Comparison of ENCODE assay signal across 1 cellular context in genomic region chr4:44725861-44726820, GRCh38.
TF ChIP-seq lines count a peak whose summit lies in the region.

Gene GNPDA2 (minus strand): TSS chr4:44726556. CDS start chr4:44722207, 4,349 bp downstream.

TF ChIP-seq in K562, 482 proteins besides CTCF, POLR2A, EP300 and RAD21 (continued from another document and continues in another):
- TF ChIP-seq, protein P1, sequence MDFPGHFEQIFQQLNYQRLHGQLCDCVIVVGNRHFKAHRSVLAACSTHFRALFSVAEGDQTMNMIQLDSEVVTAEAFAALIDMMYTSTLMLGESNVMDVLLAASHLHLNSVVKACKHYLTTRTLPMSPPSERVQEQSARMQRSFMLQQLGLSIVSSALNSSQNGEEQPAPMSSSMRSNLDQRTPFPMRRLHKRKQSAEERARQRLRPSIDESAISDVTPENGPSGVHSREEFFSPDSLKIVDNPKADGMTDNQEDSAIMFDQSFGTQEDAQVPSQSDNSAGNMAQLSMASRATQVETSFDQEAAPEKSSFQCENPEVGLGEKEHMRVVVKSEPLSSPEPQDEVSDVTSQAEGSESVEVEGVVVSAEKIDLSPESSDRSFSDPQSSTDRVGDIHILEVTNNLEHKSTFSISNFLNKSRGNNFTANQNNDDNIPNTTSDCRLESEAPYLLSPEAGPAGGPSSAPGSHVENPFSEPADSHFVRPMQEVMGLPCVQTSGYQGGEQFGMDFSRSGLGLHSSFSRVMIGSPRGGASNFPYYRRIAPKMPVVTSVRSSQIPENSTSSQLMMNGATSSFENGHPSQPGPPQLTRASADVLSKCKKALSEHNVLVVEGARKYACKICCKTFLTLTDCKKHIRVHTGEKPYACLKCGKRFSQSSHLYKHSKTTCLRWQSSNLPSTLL (IDR thresholded peaks at IDR 0.05) = no peak
- no peak for TF ChIP-seq NCOA2 (IDR thresholded peaks at IDR 0.05; ENCODE audit: partially characterized antibody in 2 of 2)
- no peak for TF ChIP-seq BCL6 (CRISPR knock-in tag; IDR thresholded peaks at IDR 0.05)
- TF ChIP-seq ZNF384 (IDR thresholded peaks at IDR 0.05; ENCODE audit: low read depth, low read length) = no peak
- TF ChIP-seq FOSL1 (tag; conservative IDR thresholded peaks at IDR 0.05) = no peak
- no peak for TF ChIP-seq ZNF184 (CRISPR knock-in tag; IDR thresholded peaks at IDR 0.05)
- no peak for TF ChIP-seq ZZZ3 (IDR thresholded peaks at IDR 0.05)
- TF ChIP-seq COPS2 (conservative IDR thresholded peaks at IDR 0.05) = no peak
- TF ChIP-seq FUS (optimal IDR thresholded peaks at IDR 0.05; ENCODE audit: low read depth, low read length) = no peak
- TF ChIP-seq IFI16 (CRISPR knock-in tag; IDR thresholded peaks at IDR 0.05) = no peak
- no peak for TF ChIP-seq ZNF282 (CRISPR knock-in tag; IDR thresholded peaks at IDR 0.05)
- no peak for TF ChIP-seq PPARD (CRISPR knock-in tag; IDR thresholded peaks at IDR 0.05)
- TF ChIP-seq NR2C1 (IDR thresholded peaks at IDR 0.05) = peak; percentile 59
- TF ChIP-seq NR2C1 (tag; IDR thresholded peaks at IDR 0.05) = peak; percentile 83
- TF ChIP-seq CEBPG (CRISPR knock-in tag; IDR thresholded peaks at IDR 0.05) = no peak
- 0 out of 4 replicates have a peak, but pooled peaks of 1 of the 2 experiments have one; percentile 1 for TF ChIP-seq CEBPG (tag; conservative IDR thresholded peaks at IDR 0.05 in 1 of 2, IDR thresholded peaks at IDR 0.05 in 1 of 2)
- TF ChIP-seq CBFA2T3 (IDR thresholded peaks at IDR 0.05) = no peak
- no peak; a peak in 1 of 4 replicates for TF ChIP-seq TRIM24 (IDR thresholded peaks at IDR 0.05)
- TF ChIP-seq JUN (IDR thresholded peaks at IDR 0.05; ENCODE audit: borderline replicate concordance, low read depth, low read length) = no peak
- TF ChIP-seq JUN (CRISPR knock-in tag; IDR thresholded peaks at IDR 0.05; ENCODE audit: borderline replicate concordance) = no peak
- no peak for TF ChIP-seq PHTF2 (CRISPR knock-in tag; IDR thresholded peaks at IDR 0.05)
- TF ChIP-seq SRSF1 (IDR thresholded peaks at IDR 0.05; ENCODE audit: low read depth, low read length) = no peak
- no peak for TF ChIP-seq RBM14 (IDR thresholded peaks at IDR 0.05; ENCODE audit: borderline replicate concordance, insufficient read depth, low read depth, low read length)
- TF ChIP-seq ETS2 (tag; IDR thresholded peaks at IDR 0.05; ENCODE audit: borderline replicate concordance, poor library complexity, severe bottlenecking) = no peak
- no peak for TF ChIP-seq CCAR2 (IDR thresholded peaks at IDR 0.05; ENCODE audit: low read depth, low read length)
- TF ChIP-seq ZBTB17 (CRISPR knock-in tag; IDR thresholded peaks at IDR 0.05) = no peak
- TF ChIP-seq, protein P2, sequence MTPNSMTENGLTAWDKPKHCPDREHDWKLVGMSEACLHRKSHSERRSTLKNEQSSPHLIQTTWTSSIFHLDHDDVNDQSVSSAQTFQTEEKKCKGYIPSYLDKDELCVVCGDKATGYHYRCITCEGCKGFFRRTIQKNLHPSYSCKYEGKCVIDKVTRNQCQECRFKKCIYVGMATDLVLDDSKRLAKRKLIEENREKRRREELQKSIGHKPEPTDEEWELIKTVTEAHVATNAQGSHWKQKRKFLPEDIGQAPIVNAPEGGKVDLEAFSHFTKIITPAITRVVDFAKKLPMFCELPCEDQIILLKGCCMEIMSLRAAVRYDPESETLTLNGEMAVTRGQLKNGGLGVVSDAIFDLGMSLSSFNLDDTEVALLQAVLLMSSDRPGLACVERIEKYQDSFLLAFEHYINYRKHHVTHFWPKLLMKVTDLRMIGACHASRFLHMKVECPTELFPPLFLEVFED (CRISPR knock-in tag; conservative IDR thresholded peaks at IDR 0.05) = no peak
- no peak for TF ChIP-seq TCF7L2 (IDR thresholded peaks at IDR 0.05; ENCODE audit: low read depth, low read length)
- TF ChIP-seq ZNF408 (CRISPR knock-in tag; IDR thresholded peaks at IDR 0.05; ENCODE audit: low read depth) = no peak
- no peak for TF ChIP-seq MEF2A (IDR thresholded peaks at IDR 0.05; ENCODE audit: control insufficient read depth, low read depth, low read length)
- TF ChIP-seq ZBTB40 (IDR thresholded peaks at IDR 0.05) = 0 out of 2 replicates have a peak, but pooled peaks have one; percentile 34
- TF ChIP-seq ZBTB40 (CRISPR knock-in tag; IDR thresholded peaks at IDR 0.05) = no peak
- TF ChIP-seq TCFL5 (CRISPR knock-in tag; conservative IDR thresholded peaks at IDR 0.05) = no peak
- TF ChIP-seq RNF219 (CRISPR knock-in tag; IDR thresholded peaks at IDR 0.05) = no peak
- no peak for TF ChIP-seq NONO (IDR thresholded peaks at IDR 0.05; ENCODE audit: low read depth in 2 of 2, low read length in 1 of 2)
- no peak for TF ChIP-seq FOXP1 (CRISPR knock-in tag; IDR thresholded peaks at IDR 0.05)
- peak; percentile 75 for TF ChIP-seq ZBTB7A (IDR thresholded peaks at IDR 0.05; ENCODE audit: borderline replicate concordance, control insufficient read depth, low read depth, low read length)
